1 cellular context compared by ENCODE assay signal in genomic region chr4:183832776-183833450, GRCh38.
TF ChIP-seq lines count a peak whose summit lies in the region.

No MANE protein-coding gene starts in this region.

TF ChIP-seq in WTC11, 78 proteins besides CTCF, POLR2A, EP300 and RAD21 (continued from another document):
- TF ChIP-seq AFF4 (CRISPR knock-in tag; IDR thresholded peaks at IDR 0.05; ENCODE audit: borderline replicate concordance) (no peak), ZNF263 (CRISPR knock-in tag; IDR thresholded peaks at IDR 0.05; ENCODE audit: low read depth) (no peak)
TF ChIP-seq in WTC11: peak in this region for 0.
